In genomic region chr17:19076398-19077192, GRCh38 we compare ENCODE assay signal across 8 cellular contexts. TPM values are rescaled to one million over a fixed set of nuclear protein-coding genes. Genes with fewer than 3 reads are reported as not detected.
DNase-seq lines count a peak whose midpoint lies in the region; ATAC-seq and TF ChIP-seq lines count a peak whose summit lies in the region.
"Not testable (repeated sequence)": the region's sequence is repeated elsewhere in the genome, so short reads cannot be mapped to it uniquely, and the experiment has no call there.

No MANE protein-coding gene starts in this region.

- H3K27me3 ChIP-seq in gastroesophageal sphincter, upper lobe of left lung: not testable (repeated sequence)

- not testable (repeated sequence) for H3K4me1 ChIP-seq in gastroesophageal sphincter, upper lobe of left lung

- not testable (repeated sequence) for H3K4me3 ChIP-seq in gastroesophageal sphincter, upper lobe of left lung

- ATAC-seq in GM18502 (IDR thresholded peaks at IDR 0.05; ENCODE audit: poor library complexity, unreplicated experiment) (peak; percentile 79), HG03045 (IDR thresholded peaks at IDR 0.05; ENCODE audit: unreplicated experiment) (peak; percentile 53), gastroesophageal sphincter (peak; percentile 89), upper lobe of left lung (ENCODE audit: low FRiP score in 2 of 2) (peak; percentile 92 to 96)

- not testable (repeated sequence) for H3K36me3 ChIP-seq in gastroesophageal sphincter, upper lobe of left lung

- TF ChIP-seq POLR2A in gastroesophageal sphincter (IDR thresholded peaks at IDR 0.05); upper lobe of left lung (IDR thresholded peaks at IDR 0.05): not testable (repeated sequence)

- 59% methylated on average over 6 of the region's 31 CpGs; no CpG with 5 or more reads in 1 of the 2 donors for WGBS in gastroesophageal sphincter (ENCODE audit: low coverage in 1 of 2), 2 donors
- 46 to 54% methylated on average over 7 to 9 of the region's 31 CpGs for WGBS in upper lobe of left lung, 2 donors

- H3K27ac ChIP-seq in gastroesophageal sphincter = not testable (repeated sequence)
- peak overlapping the region in 1 of 4 donors; percentile 44 for H3K27ac ChIP-seq in upper lobe of left lung

- TF ChIP-seq EP300 in gastroesophageal sphincter (IDR thresholded peaks at IDR 0.05); upper lobe of left lung (IDR thresholded peaks at IDR 0.05): not testable (repeated sequence)

- DNase-seq in activated CD4-positive, alpha-beta T cell treated with anti-CD3 and anti-CD28 coated beads for 1 hour = peak; percentile 16
- DNase-seq in activated effector memory CD4-positive, alpha-beta T cell treated with Interleukin-2 at 50 U/mL for 16 hours = peak; percentile 2
- peak; percentile 64 for DNase-seq in mesenteric fat pad (ENCODE audit: low spot score)
- DNase-seq in stimulated activated CD4-positive, alpha-beta T cell treated with anti-CD3 and anti-CD28 coated beads, Interleukin-1b, Interleukin-23, amount 100 ng/mL, for 48 hours = peak; percentile 36
- DNase-seq in upper lobe of left lung = peak in 1 of 2 donors; percentile 46

- TF ChIP-seq CTCF in gastroesophageal sphincter (IDR thresholded peaks at IDR 0.05); upper lobe of left lung (IDR thresholded peaks at IDR 0.05): not testable (repeated sequence)

- H3K9me3 ChIP-seq in gastroesophageal sphincter, upper lobe of left lung: not testable (repeated sequence)

RNA-seq across cellular contexts. Expression of gene GRAP, which starts 29.8 kb away (rescaled TPM):
- total RNA-seq in gastroesophageal sphincter (1 to 10 TPM; 1.1 to 7.1 (median 4.1) TPM), mesenteric fat pad (5.9 TPM), upper lobe of left lung (10 to 100 TPM in 1 of 6 donors, 1 to 10 TPM in 5; 3.1 to 11.3 (median 4.8) TPM)

RNA-seq across cellular contexts. Expression of gene GRAPL, which starts 50.8 kb away (rescaled TPM):
- 1 to 10 TPM in 2 of 4 donors, not detected in 2; 2.2 to 6.9 TPM for total RNA-seq in gastroesophageal sphincter
- total RNA-seq in mesenteric fat pad = 5.4 TPM
- 10 to 100 TPM in 1 of 6 donors, 1 to 10 TPM in 5; 2.3 to 17.2 (median 5.0) TPM for total RNA-seq in upper lobe of left lung
